12 cellular contexts compared by ENCODE assay signal in genomic region chr2:113476688-113477368, GRCh38. TPM values are rescaled to one million over a fixed set of nuclear protein-coding genes. Genes with fewer than 3 reads are reported as not detected.
DNase-seq lines count a peak whose midpoint lies in the region; ATAC-seq and TF ChIP-seq lines count a peak whose summit lies in the region.
"Not testable (repeated sequence)": the region's sequence is repeated elsewhere in the genome, so short reads cannot be mapped to it uniquely, and the experiment has no call there.
"Had no signal": no experiment of that assay in that cellular context is flagged by ENCODE, and none has a peak within 500 bp of the region (broad histone marks: within the 10 kb centered on the region; RNA-seq: fewer than 3 reads in every experiment).

No MANE protein-coding gene starts in this region.

- not testable (repeated sequence) for TF ChIP-seq CTCF in H9 (conservative IDR thresholded peaks at IDR 0.05); WTC11 (IDR thresholded peaks at IDR 0.05); endodermal cell (conservative IDR thresholded peaks at IDR 0.05); progenitor cell of endocrine pancreas (IDR thresholded peaks at IDR 0.05; ENCODE audit: unreplicated experiment)

- H3K14ac ChIP-seq in H9 (ENCODE audit: insufficient read depth, low read length): not testable (repeated sequence)

- H3K4me2 ChIP-seq in H9 (ENCODE audit: insufficient read depth, insufficient read length, low read length); mesendoderm (ENCODE audit: low read length): not testable (repeated sequence)

- not testable (repeated sequence) for H4K20me1 ChIP-seq in H9 (ENCODE audit: control insufficient read depth, insufficient read depth, insufficient read length)

- not testable (repeated sequence) for H3K36me3 Mint-ChIP-seq in H9 (ENCODE audit: insufficient read depth in 1 of 3, low read depth in 3 of 3); WTC11
- peaks cover 17% of the 10 kb centered on the region for H3K36me3 Mint-ChIP-seq in activated naive CD4-positive, alpha-beta T cell treated with anti-CD3 and anti-CD28 coated beads, Interleukin-2, amount 10 ng/mL, durations not matched to agents 7 days and 5 days
- H3K36me3 Mint-ChIP-seq in endodermal cell (ENCODE audit: low read depth): peaks cover 19% of the 10 kb centered on the region
- H3K36me3 Mint-ChIP-seq in progenitor cell of endocrine pancreas (ENCODE audit: insufficient read depth): peaks cover 12% of the 10 kb centered on the region

- not testable (repeated sequence) for ATAC-seq in WTC11

- H4K91ac ChIP-seq in H9 (ENCODE audit: insufficient read length, low read depth, low read length): not testable (repeated sequence)

- not testable (repeated sequence) for H3K27ac ChIP-seq in H9 (ENCODE audit: insufficient read length, low read depth, low read length); endodermal cell (ENCODE audit: low read depth, low read length); iPS-18a (ENCODE audit: low read length); mesendoderm (ENCODE audit: low read depth, low read length)

- H3K56ac ChIP-seq in H9 (ENCODE audit: insufficient read length, low read depth, low read length); mesendoderm (ENCODE audit: low read length): not testable (repeated sequence)

- not testable (repeated sequence) for H3K4me3 ChIP-seq in endodermal cell (ENCODE audit: low read length); mesendoderm (ENCODE audit: low read length)
- H3K4me3 ChIP-seq in iPS-18a (ENCODE audit: low read length): peak overlapping the region; percentile 33

- H3K23ac ChIP-seq in H9 (ENCODE audit: insufficient read length, low read depth, low read length); mesendoderm (ENCODE audit: low read length): not testable (repeated sequence)

- H3K4me3 Mint-ChIP-seq in H9: peak overlapping the region; percentile 70 to 80
- H3K4me3 Mint-ChIP-seq in WTC11: peak overlapping the region; percentile 79
- H3K4me3 Mint-ChIP-seq in activated naive CD4-positive, alpha-beta T cell treated with anti-CD3 and anti-CD28 coated beads, Interleukin-2, amount 10 ng/mL, durations not matched to agents 7 days and 5 days: peak overlapping the region; percentile 26
- peak overlapping the region; percentile 47 for H3K4me3 Mint-ChIP-seq in endodermal cell
- H3K4me3 Mint-ChIP-seq in progenitor cell of endocrine pancreas (ENCODE audit: low read depth): peak overlapping the region; percentile 38

- not testable (repeated sequence) for H3K79me2 ChIP-seq in H9 (ENCODE audit: insufficient read depth, low read length); mesendoderm (ENCODE audit: control insufficient read depth, insufficient read depth, low read length)

- not testable (repeated sequence) for H2BK5ac ChIP-seq in H9 (ENCODE audit: insufficient read length, low read length); mesendoderm (ENCODE audit: low read length)

- not testable (repeated sequence) for H3K9me3 ChIP-seq in H9 (ENCODE audit: control insufficient read depth, low read depth, low read length); endodermal cell (ENCODE audit: control insufficient read depth, low read length); iPS-18a (ENCODE audit: control insufficient read depth, low read depth, low read length)

- H3K4me1 Mint-ChIP-seq in H9; endodermal cell; progenitor cell of endocrine pancreas (ENCODE audit: low read depth): not testable (repeated sequence)
- peaks cover 10% of the 10 kb centered on the region for H3K4me1 Mint-ChIP-seq in WTC11
- H3K4me1 Mint-ChIP-seq in activated naive CD4-positive, alpha-beta T cell treated with anti-CD3 and anti-CD28 coated beads, Interleukin-2, amount 10 ng/mL, durations not matched to agents 7 days and 5 days: peaks cover 13% of the 10 kb centered on the region

- not testable (repeated sequence) for H2BK15ac ChIP-seq in H9 (ENCODE audit: low read depth, low read length); mesendoderm (replicated peaks; ENCODE audit: low read depth)

- H4K5ac ChIP-seq in H9 (ENCODE audit: insufficient read length, low read depth, low read length); mesendoderm (ENCODE audit: low read length): not testable (repeated sequence)

- not testable (repeated sequence) for H3K9me3 Mint-ChIP-seq in H9; WTC11; activated naive CD4-positive, alpha-beta T cell treated with anti-CD3 and anti-CD28 coated beads, Interleukin-2, amount 10 ng/mL, durations not matched to agents 7 days and 5 days; endodermal cell; progenitor cell of endocrine pancreas (ENCODE audit: low read depth)

- H2BK12ac ChIP-seq in H9 (ENCODE audit: insufficient read length, low read depth, low read length): not testable (repeated sequence)

- H3K27me3 Mint-ChIP-seq in H9 (ENCODE audit: low read depth); WTC11 (ENCODE audit: low read depth); activated naive CD4-positive, alpha-beta T cell treated with anti-CD3 and anti-CD28 coated beads, Interleukin-2, amount 10 ng/mL, durations not matched to agents 7 days and 5 days; endodermal cell (ENCODE audit: insufficient read depth); progenitor cell of endocrine pancreas: not testable (repeated sequence)

- H3K18ac ChIP-seq in H9 (ENCODE audit: insufficient read length, low read depth, low read length); mesendoderm (ENCODE audit: low read length): not testable (repeated sequence)

- not testable (repeated sequence) for H3T11ph ChIP-seq in H9 (ENCODE audit: low read length)

- DNase-seq in H9 (peak; percentile 28), endodermal cell (peak; percentile 61), mesendoderm (peak; percentile 1)
- not testable (repeated sequence) for DNase-seq in WTC11 (ENCODE audit: low spot score); activated naive CD4-positive, alpha-beta T cell treated with anti-CD3 and anti-CD28 coated beads, Interleukin-2, amount 10 ng/mL, durations not matched to agents 7 days and 5 days; progenitor cell of endocrine pancreas (ENCODE audit: low spot score, unreplicated experiment)

- peak overlapping the region in 2 of 3 experiments; percentile 86 to 94; a peak in 3 of 7 replicates for H3K27ac Mint-ChIP-seq in H9
- H3K27ac Mint-ChIP-seq in WTC11, endodermal cell, progenitor cell of endocrine pancreas: not testable (repeated sequence)
- H3K27ac Mint-ChIP-seq in activated naive CD4-positive, alpha-beta T cell treated with anti-CD3 and anti-CD28 coated beads, Interleukin-2, amount 10 ng/mL, durations not matched to agents 7 days and 5 days: peak overlapping the region; percentile 74

- H2BK20ac ChIP-seq in H9 (ENCODE audit: low read depth, low read length, poor library complexity, severe bottlenecking): not testable (repeated sequence)

- no CpG with 5 or more reads among the region's 24 CpGs for WGBS in H9 (ENCODE audit: extremely low coverage, insufficient read length, low lambda C conversion rate)
- WGBS in endodermal cell (ENCODE audit: insufficient coverage in 1 of 2, insufficient read length in 1 of 2), 2 experiments: 33 to 72% methylated on average over 1 to 13 of the region's 24 CpGs
- no CpG with 5 or more reads among the region's 24 CpGs for WGBS in mesendoderm (ENCODE audit: extremely low coverage, insufficient coverage, low lambda C conversion rate)

- not testable (repeated sequence) for H3K27me3 ChIP-seq in H9 (ENCODE audit: insufficient read depth, low read length); endodermal cell (ENCODE audit: control insufficient read depth, insufficient read depth, low read length, poor library complexity, severe bottlenecking); iPS-18a (ENCODE audit: control insufficient read depth, insufficient read depth, low read length); mesendoderm (ENCODE audit: insufficient read depth, low read length, poor library complexity)

- not testable (repeated sequence) for H3K36me3 ChIP-seq in endodermal cell (ENCODE audit: control insufficient read depth, insufficient read depth, low read length); iPS-18a (ENCODE audit: control insufficient read depth, low read depth, low read length); mesendoderm (ENCODE audit: control insufficient read depth, insufficient read depth, low read length)

- H2AFZ ChIP-seq in H9 (ENCODE audit: low read length): not testable (repeated sequence)

- CTCF ChIA-PET in WTC11 (lab: Charles Lee); activated naive CD4-positive, alpha-beta T cell treated with anti-CD3 and anti-CD28 coated beads, Interleukin-2, amount 10 ng/mL, durations not matched to agents 7 days and 5 days (lab: Charles Lee): not testable (repeated sequence)

- not testable (repeated sequence) for H3K4me1 ChIP-seq in H9 (ENCODE audit: insufficient read depth, low read length); endodermal cell (ENCODE audit: control insufficient read depth, insufficient read depth, low read length); iPS-18a (ENCODE audit: control insufficient read depth, low read depth, low read length); mesendoderm (ENCODE audit: control insufficient read depth, low read depth, low read length)

- not testable (repeated sequence) for H2BK120ac ChIP-seq in H9 (ENCODE audit: low read depth, low read length, poor library complexity, severe bottlenecking); mesendoderm (ENCODE audit: low read depth, low read length)

- not testable (repeated sequence) for H2AK5ac ChIP-seq in H9 (ENCODE audit: insufficient read length, low read length); mesendoderm (ENCODE audit: low read length)

- not testable (repeated sequence) for H4K8ac ChIP-seq in H9 (replicated peaks; ENCODE audit: insufficient read length, low read depth, low read length); mesendoderm (ENCODE audit: low read depth, low read length)

- POLR2A ChIA-PET in WTC11 (lab: Charles Lee): not testable (repeated sequence)

- not testable (repeated sequence) for H3K23me2 ChIP-seq in H9 (ENCODE audit: insufficient read length, low read depth, low read length, poor library complexity, severe bottlenecking)

- H3K9ac ChIP-seq in H9 (ENCODE audit: extremely low read depth, insufficient read length, low read length); endodermal cell (ENCODE audit: extremely low read depth, low read length, poor library complexity, severe bottlenecking); iPS-18a (ENCODE audit: low read length); mesendoderm (ENCODE audit: low read length): not testable (repeated sequence)

- not testable (repeated sequence) for H3K79me1 ChIP-seq in H9 (ENCODE audit: insufficient read depth, low read depth, low read length, poor library complexity, severe bottlenecking); mesendoderm (ENCODE audit: low read length)

- not testable (repeated sequence) for H3K4ac ChIP-seq in H9 (ENCODE audit: low read depth, low read length); mesendoderm (ENCODE audit: low read depth, low read length)

RNA-seq across cellular contexts. Expression of gene FOXD4L1, which starts 21.6 kb away (rescaled TPM):
- total RNA-seq in H9 (2021) (0.09 TPM in 1 of 2 replicates, not detected in the other), WTC11 (2021) (0.09 TPM in 1 of 3 replicates, not detected in the others), endodermal cell (under 1 TPM; 0.15 to 0.22 TPM), progenitor cell of endocrine pancreas (0.20 and 0.48 TPM in 2 replicates)
- 0.11 TPM for polyA plus RNA-seq in endodermal cell (2013, experiment 1 of 2)
- not detected for polyA plus RNA-seq in endodermal cell (2013, experiment 2 of 2)
- polyA plus RNA-seq in mesendoderm (2013, experiment 1 of 2): 0.01 TPM
- polyA plus RNA-seq in mesendoderm (2013, experiment 2 of 2): 0.01 TPM
- total RNA-seq: A172, A673, H1, H7 had no signal
- polyA plus RNA-seq: CD4-positive, alpha-beta memory T cell; H1 had no signal

RNA-seq across cellular contexts. Expression of gene ZNG1B, which starts 39.3 kb away (rescaled TPM):
- total RNA-seq in H9 (2021): 41.7 TPM in 2 replicates
- 35.2 to 41.7 TPM (median 38.3 TPM) in 3 replicates for total RNA-seq in WTC11 (2021)
- 10 to 100 TPM; 40.9 to 47.2 TPM for total RNA-seq in endodermal cell
- 33.5 TPM for polyA plus RNA-seq in endodermal cell (2013, experiment 1 of 2)
- 32.4 TPM for polyA plus RNA-seq in endodermal cell (2013, experiment 2 of 2)
- 36.8 TPM for polyA plus RNA-seq in mesendoderm (2013, experiment 1 of 2)
- 36.0 TPM for polyA plus RNA-seq in mesendoderm (2013, experiment 2 of 2)
- 53.5 and 57.8 TPM in 2 replicates for total RNA-seq in progenitor cell of endocrine pancreas

Comparison
In these comparisons a context has a peak if more than half of its experiments do, and no peak if none do; other contexts are left out.
1. H3K4me3 Mint-ChIP-seq: peak in every context shown above with its lines; median percentile 79 in WTC11; 75 in H9; 47 in endodermal cell; 38 in progenitor cell of endocrine pancreas; 26 in activated naive CD4-positive, alpha-beta T cell treated with anti-CD3 and anti-CD28 coated beads, Interleukin-2, amount 10 ng/mL, durations not matched to agents 7 days and 5 days.